Comparison of ENCODE assay signal across 18 cellular contexts in genomic region chr11:64119748-64120147, GRCh38. TPM values are rescaled to one million over a fixed set of nuclear protein-coding genes. Genes with fewer than 3 reads are reported as not detected.
DNase-seq lines count a peak whose midpoint lies in the region; ATAC-seq, FAIRE-seq and TF ChIP-seq lines count a peak whose summit lies in the region.
"Had no signal": no experiment of that assay in that cellular context is flagged by ENCODE, and none has a peak within 500 bp of the region (broad histone marks: within the 10 kb centered on the region; RNA-seq: fewer than 3 reads in every experiment).

No MANE protein-coding gene starts in this region.

- H3K27me3 Mint-ChIP-seq in T-helper 17 cell: no peaks in the 10 kb centered on the region
- H3K27me3 Mint-ChIP-seq: B cell; CD4-positive, alpha-beta memory T cell had no signal

- POLR2A ChIA-PET in K562 (lab: Yijun Ruan, JAX): interaction anchor here (1.3 kb wide), 1 partner anchor 21 kb away, joined by 6 read pairs; no protein-coding TSS in a partner anchor

- H2BK120ac ChIP-seq in neuronal stem cell (ENCODE audit: low read depth, low read length): no peak overlapping the region

- H3K79me1 ChIP-seq in neuronal stem cell (ENCODE audit: low read depth, low read length): no peaks in the 10 kb centered on the region

- no peak overlapping the region for H3K14ac ChIP-seq in neuronal stem cell (ENCODE audit: low read length)

- no peak overlapping the region for H2BK15ac ChIP-seq in neuronal stem cell (ENCODE audit: low read length)

- H3K27me3 ChIP-seq in K562 (ENCODE audit: control insufficient read depth in 2 of 2, insufficient read depth in 2 of 2, low read length in 2 of 2): no peaks in the 10 kb centered on the region
- peaks cover 0 to 2% (median 0%) of the 10 kb centered on the region in 3 experiments for H3K27me3 ChIP-seq in neuronal stem cell (ENCODE audit: control insufficient read depth in 3 of 3, insufficient read depth in 3 of 3, low read depth in 1 of 3, low read length in 3 of 3)

- no peak for TF ChIP-seq EP300 in K562 (IDR thresholded peaks at IDR 0.05; ENCODE audit: low read length)

- no peaks in the 10 kb centered on the region for H3K9me3 ChIP-seq in K562 (replicated peaks; ENCODE audit: control insufficient read depth, insufficient read depth, low read depth, low read length)
- H3K9me3 ChIP-seq in neuronal stem cell (replicated peaks in 1 of 2; ENCODE audit: control insufficient read depth in 2 of 2, insufficient read depth in 1 of 2, low read depth in 1 of 2, low read length in 2 of 2): no peaks in the 10 kb centered on the region
- H3K9me3 ChIP-seq in T-helper 17 cell (ENCODE audit: control insufficient read depth, low read length, poor library complexity, severe bottlenecking): no peaks in the 10 kb centered on the region

- in situ Hi-C loops in K562 (cut with MboI): no loop called here

- H4K20me1 ChIP-seq in K562 (replicated peaks; ENCODE audit: control insufficient read depth, insufficient read depth, low read length): peaks cover 21% of the 10 kb centered on the region

- H2BK12ac ChIP-seq in neuronal stem cell (ENCODE audit: low read length): no peak overlapping the region

- DNase-seq in DMS 273 (lab: John Stamatoyannopoulos, UW; ENCODE audit: unreplicated experiment) (peak; percentile 66), DMS 273 treated with DMSO at 0.1 percent for 48 hours (lab: John Stamatoyannopoulos, UW) (no peak), NCI-H82 treated with DMSO at 0.1 percent for 48 hours (lab: John Stamatoyannopoulos, UW; ENCODE audit: unreplicated experiment) (peak; percentile 31), K562 (ENCODE audit: extremely low read depth in 1 of 4, low spot score in 3 of 4) (no peak), neuronal stem cell (ENCODE audit: low spot score) (no peak), T-helper 17 cell (no peak), middle frontal gyrus (ENCODE audit: extremely low spot score, low spot score) (no peak), left colon (no peak)
- DNase-seq: Calu3; CD4-positive, alpha-beta memory T cell; DMS79; GOT3; NCI-H1436 treated with DMSO at 0.1 percent for 48 hours; NCI-H226; NCI-H526 treated with DMSO at 0.1 percent for 48 hours had no signal

- no peak overlapping the region for H3K27ac Mint-ChIP-seq in T-helper 17 cell
- H3K27ac Mint-ChIP-seq: B cell; CD4-positive, alpha-beta memory T cell had no signal

- H3K27ac ChIP-seq in K562 (ENCODE audit: extremely low read depth, low read depth, low read length) (no peak overlapping the region), neuronal stem cell (replicated peaks; ENCODE audit: low read length) (no peak overlapping the region)
- H3K27ac ChIP-seq: 22Rv1, KMS-11 had no signal

- CTCF ChIA-PET in K562 (lab: Yijun Ruan, JAX; ENCODE audit: low intra/inter-chr PET ratio): no interaction called here

- peak overlapping the region; percentile 31 for H3K18ac ChIP-seq in neuronal stem cell (ENCODE audit: low read length)

- H3K4me1 ChIP-seq in K562 (replicated peaks in 1 of 2; ENCODE audit: control insufficient read depth in 2 of 2, insufficient read depth in 2 of 2, low read length in 2 of 2): peaks cover 0 to 25% of the 10 kb centered on the region in 2 experiments; a peak in 1 of 5 replicates
- peaks cover 36 to 40% of the 10 kb centered on the region in 2 donors for H3K4me1 ChIP-seq in neuronal stem cell (ENCODE audit: control insufficient read depth in 2 of 2, insufficient read depth in 1 of 2, low read depth in 1 of 2, low read length in 2 of 2)

- TF ChIP-seq RAD21 in K562 (CRISPR knock-in tag; conservative IDR thresholded peaks at IDR 0.05 in 1 of 2, IDR thresholded peaks at IDR 0.05 in 1 of 2): no peak

- H3K9me1 ChIP-seq in K562 (ENCODE audit: control insufficient read depth, insufficient read depth, low read length): peaks cover 4% of the 10 kb centered on the region

- no TSS peak for BruUV-seq in K562 (replicated peaks; lab: Mats Ljungman, UMichigan)

- H3K36me3 ChIP-seq in K562 (ENCODE audit: control insufficient read depth, insufficient read depth, low read length): no peaks in the 10 kb centered on the region
- H3K36me3 ChIP-seq in neuronal stem cell (replicated peaks in 1 of 2; ENCODE audit: control insufficient read depth in 2 of 2, insufficient read depth in 2 of 2, low read length in 2 of 2): peaks cover 0 to 4% of the 10 kb centered on the region in 2 donors

- H2AK5ac ChIP-seq in neuronal stem cell (ENCODE audit: low read depth, low read length): no peak overlapping the region

- WGBS in K562 (ENCODE audit: insufficient coverage, low coverage, missing lambda C conversion rate): 87% methylated on average over 20 of the region's 20 CpGs
- no CpG with 5 or more reads among the region's 20 CpGs for WGBS in neuronal stem cell (ENCODE audit: extremely low coverage in 2 of 2, insufficient read length in 2 of 2, insufficient replicate concordance in 1 of 2), 2 donors

- H4K91ac ChIP-seq in neuronal stem cell (ENCODE audit: low read depth, low read length, poor library complexity): no peak overlapping the region

- no peak for ATAC-seq in K562
- ATAC-seq in T-helper 17 cell: no peak
- ATAC-seq in left colon: no peak

- FAIRE-seq in K562 (lab: Jason Lieb, UNC): no peak

- no peak for TF ChIP-seq CTCF in K562 (IDR thresholded peaks at IDR 0.05 in 2 of 3, conservative IDR thresholded peaks at IDR 0.05 in 1 of 3; ENCODE audit: insufficient read depth in 2 of 3, low read depth in 1 of 3, low read length in 3 of 3)

- no peak overlapping the region for H3K9ac ChIP-seq in K562 (ENCODE audit: insufficient read depth in 1 of 2, low read depth in 2 of 2, low read length in 2 of 2)
- H3K9ac ChIP-seq in neuronal stem cell (ENCODE audit: low read depth, low read length, poor library complexity): no peak overlapping the region
- H3K9ac ChIP-seq: KMS-11 had no signal

- H2AFZ ChIP-seq in K562 (ENCODE audit: low read depth, low read length) (no peak overlapping the region), neuronal stem cell (ENCODE audit: low read length) (no peak overlapping the region)

- no peak overlapping the region for H3K23ac ChIP-seq in neuronal stem cell (ENCODE audit: low read depth, low read length, poor library complexity)

- H3K4ac ChIP-seq in neuronal stem cell (ENCODE audit: low read length): no peak overlapping the region

- H3K36me3 Mint-ChIP-seq in T-helper 17 cell (ENCODE audit: low read depth): no peaks in the 10 kb centered on the region
- H3K36me3 Mint-ChIP-seq: CD4-positive, alpha-beta memory T cell had no signal

- H3K4me3 ChIP-seq in K562: no peak overlapping the region
- H3K4me3 ChIP-seq in neuronal stem cell (ENCODE audit: low read length in 2 of 2): no peak overlapping the region

- TF ChIP-seq POLR2A in K562 (conservative IDR thresholded peaks at IDR 0.05): no peak

- H3K4me1 Mint-ChIP-seq in T-helper 17 cell: no peaks in the 10 kb centered on the region
- H3K4me1 Mint-ChIP-seq: B cell; CD4-positive, alpha-beta memory T cell had no signal

- H2BK5ac ChIP-seq in neuronal stem cell (ENCODE audit: low read length): no peak overlapping the region

- no peaks in the 10 kb centered on the region; the same call in 2 of the 3 replicates for H3K79me2 ChIP-seq in K562 (ENCODE audit: control insufficient read depth, insufficient read depth, low read length)

- intact Hi-C loops in K562 (cut with micrococcal nuclease) (no loop called here), left colon (cut with DNase I, micrococcal nuclease) (no loop called here)

- no peak overlapping the region for H3K4me3 Mint-ChIP-seq in T-helper 17 cell
- H3K4me3 Mint-ChIP-seq: B cell; CD4-positive, alpha-beta memory T cell had no signal

- H4K8ac ChIP-seq in neuronal stem cell (ENCODE audit: low read depth, low read length): no peak overlapping the region

- no peak overlapping the region for H3K4me2 ChIP-seq in K562 (ENCODE audit: insufficient read depth, low read length)
- H3K4me2 ChIP-seq in neuronal stem cell (ENCODE audit: insufficient read depth, low read length, poor library complexity, severe bottlenecking): no peak overlapping the region
- H3K4me2 ChIP-seq: KMS-11 had no signal

TF ChIP-seq in K562, 482 proteins besides CTCF, POLR2A, EP300 and RAD21 (continues in another document):
- TF ChIP-seq RBM39 (optimal IDR thresholded peaks at IDR 0.05; ENCODE audit: low read depth, low read length): no peak

RNA-seq across cellular contexts. Expression of gene MACROD1, which starts 46.2 kb away (rescaled TPM):
- total RNA-seq in K562 (2011; cell fraction: chromatin; rRNA removed; ENCODE audit: low replicate concordance): 63.3 and 92.7 TPM in 2 replicates
- total RNA-seq in K562 (2011; cell fraction: nucleolus; rRNA removed): 79.2 and 103 TPM in 2 replicates
- total RNA-seq in K562 (2011; cell fraction: nucleoplasm; rRNA removed): 54.7 and 61.3 TPM in 2 replicates
- total RNA-seq in K562 (2014; rRNA removed) (60.0 and 64.5 TPM in 2 replicates), K562 (2014; rRNA removed; fragmentation: Illumina TruSeq; extraction: Trizol) (25.5 and 25.9 TPM in 2 replicates), K562 (2015; rRNA removed; fragmentation: Illumina TruSeq; extraction: Trizol) (42.3 and 50.0 TPM in 2 replicates), K562 (2021) (45.2 and 47.3 TPM in 2 replicates), T-helper 17 cell (1 to 10 TPM; 3.9 to 7.5 TPM), left colon (10 to 100 TPM; 31.6 to 47.0 TPM)
- polyA plus RNA-seq in K562 (2011; rRNA removed) (26.4 and 31.0 TPM in 2 replicates), K562 (2014; fragmentation: Illumina TruSeq; extraction: Trizol) (13.4 and 19.4 TPM in 2 replicates), K562 (2014; fragmentation: Nextera tagmentation; extraction: Ambion mirVana) (1 to 10 TPM; 1.1 to 2.3 TPM), K562 (2014; rRNA removed) (45.7 and 54.9 TPM in 2 replicates)
- 39.3 and 90.4 TPM in 2 replicates for polyA plus RNA-seq in K562 (2011; cell fraction: cytosol; rRNA removed)
- 128 and 166 TPM in 2 replicates for polyA plus RNA-seq in K562 (2011; cell fraction: nucleus; rRNA removed)
- 34.4 and 49.3 TPM in 2 replicates for polyA plus RNA-seq in K562 (2012)
- polyA minus RNA-seq in K562 (2011; rRNA and poly(A)+ RNA removed): 12.7 and 14.8 TPM in 2 replicates
- polyA minus RNA-seq in K562 (2011; cell fraction: cytosol; rRNA and poly(A)+ RNA removed): 16.8 and 23.4 TPM in 2 replicates
- 20.7 and 28.4 TPM in 2 replicates for polyA minus RNA-seq in K562 (2011; cell fraction: nucleus; rRNA and poly(A)+ RNA removed)
- polyA plus RNA-seq in neuronal stem cell (2013, experiment 1 of 2): 20.5 TPM
- polyA plus RNA-seq in neuronal stem cell (2013, experiment 2 of 2): 20.6 TPM

Comparison
In these comparisons a context has a peak if more than half of its experiments do, and no peak if none do; other contexts are left out.
1. DNase-seq: peak in DMS 273 (single experiment) and NCI-H82 treated with DMSO at 0.1 percent for 48 hours (single experiment); none in DMS 273 treated with DMSO at 0.1 percent for 48 hours (single experiment), K562 (0 of 4), neuronal stem cell (single experiment), T-helper 17 cell (0 of 3), middle frontal gyrus (single experiment) and left colon (0 of 2).